In the genomic region with DNA sequence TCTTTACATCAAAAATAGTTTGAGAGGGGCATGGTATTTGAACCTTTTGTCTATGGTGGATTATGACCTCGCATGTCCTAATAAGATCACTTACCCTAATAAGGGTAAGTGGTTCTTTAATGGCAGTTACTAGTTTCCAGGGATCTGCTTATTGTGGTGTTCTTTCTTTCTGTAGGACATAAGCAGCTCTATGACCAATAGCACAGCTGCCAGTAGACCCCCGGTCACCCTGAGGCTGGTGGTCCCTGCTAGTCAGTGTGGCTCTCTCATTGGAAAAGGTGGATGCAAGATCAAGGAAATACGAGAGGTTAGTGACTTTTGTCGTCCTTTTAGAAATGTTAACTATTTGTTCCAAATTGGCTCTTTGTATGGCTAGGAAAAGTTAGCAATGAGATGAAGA, we compare ENCODE assay signal across 1 cellular context.
TF ChIP-seq lines count a peak whose summit lies in the region.

No MANE protein-coding gene starts in this region.

TF ChIP-seq in WTC11, 78 proteins besides CTCF, POLR2A, EP300 and RAD21:
- TF ChIP-seq, protein P1, sequence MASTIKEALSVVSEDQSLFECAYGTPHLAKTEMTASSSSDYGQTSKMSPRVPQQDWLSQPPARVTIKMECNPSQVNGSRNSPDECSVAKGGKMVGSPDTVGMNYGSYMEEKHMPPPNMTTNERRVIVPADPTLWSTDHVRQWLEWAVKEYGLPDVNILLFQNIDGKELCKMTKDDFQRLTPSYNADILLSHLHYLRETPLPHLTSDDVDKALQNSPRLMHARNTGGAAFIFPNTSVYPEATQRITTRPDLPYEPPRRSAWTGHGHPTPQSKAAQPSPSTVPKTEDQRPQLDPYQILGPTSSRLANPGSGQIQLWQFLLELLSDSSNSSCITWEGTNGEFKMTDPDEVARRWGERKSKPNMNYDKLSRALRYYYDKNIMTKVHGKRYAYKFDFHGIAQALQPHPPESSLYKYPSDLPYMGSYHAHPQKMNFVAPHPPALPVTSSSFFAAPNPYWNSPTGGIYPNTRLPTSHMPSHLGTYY (CRISPR knock-in tag; IDR thresholded peaks at IDR 0.05), result 0 out of 2 replicates have a peak, but pooled peaks have one; percentile 58
- TF ChIP-seq, protein P2, sequence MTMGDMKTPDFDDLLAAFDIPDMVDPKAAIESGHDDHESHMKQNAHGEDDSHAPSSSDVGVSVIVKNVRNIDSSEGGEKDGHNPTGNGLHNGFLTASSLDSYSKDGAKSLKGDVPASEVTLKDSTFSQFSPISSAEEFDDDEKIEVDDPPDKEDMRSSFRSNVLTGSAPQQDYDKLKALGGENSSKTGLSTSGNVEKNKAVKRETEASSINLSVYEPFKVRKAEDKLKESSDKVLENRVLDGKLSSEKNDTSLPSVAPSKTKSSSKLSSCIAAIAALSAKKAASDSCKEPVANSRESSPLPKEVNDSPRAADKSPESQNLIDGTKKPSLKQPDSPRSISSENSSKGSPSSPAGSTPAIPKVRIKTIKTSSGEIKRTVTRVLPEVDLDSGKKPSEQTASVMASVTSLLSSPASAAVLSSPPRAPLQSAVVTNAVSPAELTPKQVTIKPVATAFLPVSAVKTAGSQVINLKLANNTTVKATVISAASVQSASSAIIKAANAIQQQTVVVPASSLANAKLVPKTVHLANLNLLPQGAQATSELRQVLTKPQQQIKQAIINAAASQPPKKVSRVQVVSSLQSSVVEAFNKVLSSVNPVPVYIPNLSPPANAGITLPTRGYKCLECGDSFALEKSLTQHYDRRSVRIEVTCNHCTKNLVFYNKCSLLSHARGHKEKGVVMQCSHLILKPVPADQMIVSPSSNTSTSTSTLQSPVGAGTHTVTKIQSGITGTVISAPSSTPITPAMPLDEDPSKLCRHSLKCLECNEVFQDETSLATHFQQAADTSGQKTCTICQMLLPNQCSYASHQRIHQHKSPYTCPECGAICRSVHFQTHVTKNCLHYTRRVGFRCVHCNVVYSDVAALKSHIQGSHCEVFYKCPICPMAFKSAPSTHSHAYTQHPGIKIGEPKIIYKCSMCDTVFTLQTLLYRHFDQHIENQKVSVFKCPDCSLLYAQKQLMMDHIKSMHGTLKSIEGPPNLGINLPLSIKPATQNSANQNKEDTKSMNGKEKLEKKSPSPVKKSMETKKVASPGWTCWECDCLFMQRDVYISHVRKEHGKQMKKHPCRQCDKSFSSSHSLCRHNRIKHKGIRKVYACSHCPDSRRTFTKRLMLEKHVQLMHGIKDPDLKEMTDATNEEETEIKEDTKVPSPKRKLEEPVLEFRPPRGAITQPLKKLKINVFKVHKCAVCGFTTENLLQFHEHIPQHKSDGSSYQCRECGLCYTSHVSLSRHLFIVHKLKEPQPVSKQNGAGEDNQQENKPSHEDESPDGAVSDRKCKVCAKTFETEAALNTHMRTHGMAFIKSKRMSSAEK (CRISPR knock-in tag; IDR thresholded peaks at IDR 0.05; ENCODE audit: borderline replicate concordance), result no peak
